ENCODE assay signal across 8 cellular contexts in the genomic region with DNA sequence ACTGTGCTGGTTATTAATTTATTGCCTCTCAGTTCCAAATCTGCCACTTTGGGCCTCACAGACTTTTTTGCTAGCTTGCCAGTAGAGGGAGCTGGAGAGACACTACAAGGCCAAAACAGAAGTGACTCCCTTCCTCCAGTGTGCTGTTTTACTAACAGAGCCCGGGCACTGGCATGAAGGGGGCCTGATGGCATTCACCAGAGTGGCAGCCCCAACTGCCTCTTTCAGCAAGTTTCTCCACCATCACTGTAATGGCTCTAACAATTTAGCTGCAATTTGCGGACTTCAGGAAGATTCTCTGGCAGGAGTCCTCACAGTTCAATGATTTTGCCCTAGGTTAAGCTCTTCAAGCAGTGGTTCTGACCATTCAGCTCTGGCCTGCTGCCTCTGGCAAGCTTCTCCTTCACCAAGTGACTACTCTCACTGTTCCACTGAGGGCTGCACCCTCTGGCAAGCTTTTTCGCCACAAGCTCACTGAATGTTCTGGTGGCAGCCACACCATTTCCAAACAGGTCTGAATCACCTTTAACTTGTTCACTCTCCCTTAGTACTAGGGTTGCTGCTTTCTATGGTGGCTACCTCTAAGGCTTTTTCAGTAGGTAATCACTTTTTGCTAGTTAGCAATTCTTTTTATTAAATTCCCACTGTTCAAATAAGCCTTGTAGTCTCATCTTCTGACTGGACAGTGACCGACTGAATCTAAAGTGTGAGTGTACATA.
A peak's percentile ranks its signal among the peaks of the same experiment; 100 is the strongest.
DNase-seq lines count a peak whose midpoint lies in the region; ATAC-seq and TF ChIP-seq lines count a peak whose summit lies in the region.

No MANE protein-coding gene starts in this region.

- no peaks in the 10 kb centered on the region for H3K36me3 ChIP-seq in CD8-positive, alpha-beta memory T cell (ENCODE audit: insufficient read depth, low read length)
- no peaks in the 10 kb centered on the region for H3K36me3 ChIP-seq in lower lobe of right lung

- peak; percentile 80 for TF ChIP-seq CTCF in lower lobe of right lung (IDR thresholded peaks at IDR 0.05)

- peaks cover 0 to 2% of the 10 kb centered on the region in 2 donors for H3K27me3 Mint-ChIP-seq in CD8-positive, alpha-beta memory T cell
- peaks cover 6% of the 10 kb centered on the region for H3K27me3 Mint-ChIP-seq in dendritic cell treated with granulocyte-macrophage colony-stimulating factor and Interleukin-4, amounts not matched to agents 40 ng/mL and 50 ng/mL, for 4 days

- POLR2A ChIA-PET in CD8-positive, alpha-beta memory T cell (lab: Charles Lee) = no interaction called here

- CTCF ChIA-PET in CD8-positive, alpha-beta memory T cell (lab: Charles Lee) = interaction anchor here (0.8 to 2.0 kb wide), 8 partner anchors 10 to 478 kb away, joined by 3 to 19 read pairs (median 3); no protein-coding TSS in a partner anchor

- H3K4me1 ChIP-seq in CD8-positive, alpha-beta memory T cell (ENCODE audit: insufficient read depth, low read length) = no peaks in the 10 kb centered on the region
- peaks cover 6% of the 10 kb centered on the region for H3K4me1 ChIP-seq in lower lobe of right lung

- H3K4me3 ChIP-seq in CD8-positive, alpha-beta memory T cell (ENCODE audit: low read length) = no peak overlapping the region
- no peak overlapping the region for H3K4me3 ChIP-seq in lower lobe of right lung

- H3K27ac ChIP-seq in CD8-positive, alpha-beta memory T cell (ENCODE audit: low read depth, low read length) = no peak overlapping the region
- H3K27ac ChIP-seq in lower lobe of right lung = no peak overlapping the region

- H3K36me3 Mint-ChIP-seq in CD8-positive, alpha-beta memory T cell = peaks cover 4 to 22% (median 12%) of the 10 kb centered on the region in 3 donors
- no peaks in the 10 kb centered on the region for H3K36me3 Mint-ChIP-seq in dendritic cell treated with granulocyte-macrophage colony-stimulating factor and Interleukin-4, amounts not matched to agents 40 ng/mL and 50 ng/mL, for 4 days (ENCODE audit: low read depth)

- peak; percentile 73 for ATAC-seq in GM19372 (IDR thresholded peaks at IDR 0.05; ENCODE audit: low read depth, unreplicated experiment)
- peak; percentile 86 for ATAC-seq in HG03378 (IDR thresholded peaks at IDR 0.05; ENCODE audit: unreplicated experiment)
- ATAC-seq in lower lobe of right lung = peak; percentile 91 to 92

- intact Hi-C loops in dendritic cell treated with granulocyte-macrophage colony-stimulating factor and Interleukin-4, amounts not matched to agents 40 ng/mL and 50 ng/mL, for 4 days (cut with micrococcal nuclease) = loop anchor here (2.0 to 10.0 kb wide), 4 partner anchors 127 to 1247 kb away; a partner anchor contains a TSS
- intact Hi-C loops in lower lobe of right lung (cut with DNase I) = no loop called here

- peaks cover 4 to 11% (median 8%) of the 10 kb centered on the region in 5 donors for H3K9me3 Mint-ChIP-seq in CD8-positive, alpha-beta memory T cell
- peaks cover 12% of the 10 kb centered on the region for H3K9me3 Mint-ChIP-seq in dendritic cell treated with granulocyte-macrophage colony-stimulating factor and Interleukin-4, amounts not matched to agents 40 ng/mL and 50 ng/mL, for 4 days

- no peaks in the 10 kb centered on the region for H3K9me3 ChIP-seq in CD8-positive, alpha-beta memory T cell (ENCODE audit: low read length)
- no peaks in the 10 kb centered on the region for H3K9me3 ChIP-seq in lower lobe of right lung

- peak overlapping the region in 2 of 8 donors; percentile 7 to 55 for H3K27ac Mint-ChIP-seq in CD8-positive, alpha-beta memory T cell
- H3K27ac Mint-ChIP-seq in dendritic cell treated with granulocyte-macrophage colony-stimulating factor and Interleukin-4, amounts not matched to agents 40 ng/mL and 50 ng/mL, for 4 days = peak overlapping the region; percentile 63

- no peaks in the 10 kb centered on the region for H3K27me3 ChIP-seq in CD8-positive, alpha-beta memory T cell (ENCODE audit: insufficient read depth, low read length, poor library complexity, severe bottlenecking)
- H3K27me3 ChIP-seq in lower lobe of right lung (ENCODE audit: low read depth) = no peaks in the 10 kb centered on the region

- DNase-seq in CD8-positive, alpha-beta memory T cell = peak in 4 of 5 donors; percentile 8 to 61 (median 46)
- DNase-seq in NCI-H226 = peak; percentile 52
- DNase-seq in activated CD4-positive, alpha-beta T cell treated with anti-CD3 and anti-CD28 coated beads for 24 hours (ENCODE audit: low read depth in 2 of 2) = peak; percentile 9 to 42
- DNase-seq in lower lobe of right lung = no peak
- peak; percentile 3 to 7 for DNase-seq in stimulated activated CD8-positive, alpha-beta memory T cell treated with anti-CD3 and anti-CD28 coated beads, Interleukin-2, amount 100 ng/mL, for 48 hours (ENCODE audit: low read depth in 2 of 2)

- H3K4me3 Mint-ChIP-seq in CD8-positive, alpha-beta memory T cell = no peak overlapping the region
- no peak overlapping the region for H3K4me3 Mint-ChIP-seq in dendritic cell treated with granulocyte-macrophage colony-stimulating factor and Interleukin-4, amounts not matched to agents 40 ng/mL and 50 ng/mL, for 4 days

- peaks cover 0 to 2% (median 0%) of the 10 kb centered on the region in 3 donors for H3K4me1 Mint-ChIP-seq in CD8-positive, alpha-beta memory T cell
- H3K4me1 Mint-ChIP-seq in dendritic cell treated with granulocyte-macrophage colony-stimulating factor and Interleukin-4, amounts not matched to agents 40 ng/mL and 50 ng/mL, for 4 days (ENCODE audit: low read depth) = peaks cover 20% of the 10 kb centered on the region
